In genomic region chr19:18658366-18658855, GRCh38 we compare ENCODE assay signal across 15 cellular contexts. TPM values are rescaled to one million over a fixed set of nuclear protein-coding genes. Genes with fewer than 3 reads are reported as not detected.
DNase-seq lines count a peak whose midpoint lies in the region; ATAC-seq and TF ChIP-seq lines count a peak whose summit lies in the region.
"Had no signal": no experiment of that assay in that cellular context is flagged by ENCODE, and none has a peak within 500 bp of the region (broad histone marks: within the 10 kb centered on the region; RNA-seq: fewer than 3 reads in every experiment).

No MANE protein-coding gene starts in this region.

- H3K27me3 ChIP-seq in GM23338 (ENCODE audit: insufficient read depth) (no peaks in the 10 kb centered on the region), lung (ENCODE audit: control insufficient read depth, insufficient read depth) (no peaks in the 10 kb centered on the region), stomach (no peaks in the 10 kb centered on the region), aorta (ENCODE audit: control insufficient read depth in 1 of 2, insufficient read depth in 2 of 2, low read length in 1 of 2) (no peaks in the 10 kb centered on the region)

- 0 out of 2 replicates have a peak, but pooled peaks cover 6% of the 10 kb centered on the region for H3F3A ChIP-seq in GM23338 (replicated peaks; ENCODE audit: low read depth)

- H3K9me3 ChIP-seq in lung (ENCODE audit: control insufficient read depth in 2 of 2, insufficient read depth in 1 of 2, low read length in 1 of 2), result no peaks in the 10 kb centered on the region
- no peaks in the 10 kb centered on the region for H3K9me3 ChIP-seq in stomach
- no peaks in the 10 kb centered on the region for H3K9me3 ChIP-seq in aorta (ENCODE audit: control insufficient read depth, low read length)

- 88 to 95% methylated on average over 4 of the region's 4 CpGs for WGBS in lung, 2 donors
- 88 to 93% (median 90%) methylated on average over 4 of the region's 4 CpGs for WGBS in stomach, 5 donors
- 84 to 87% methylated on average over 4 of the region's 4 CpGs for WGBS in aorta, 2 donors

- no peaks in the 10 kb centered on the region; the same call in 1 of the 2 replicates for H4K20me1 ChIP-seq in GM23338 (replicated peaks; ENCODE audit: insufficient read depth)

- no peaks in the 10 kb centered on the region for H3K79me2 ChIP-seq in GM23338 (replicated peaks; ENCODE audit: insufficient read depth)

- H3K27ac ChIP-seq in GM23338 (ENCODE audit: low read depth) (peak overlapping the region; percentile 59; the same call in 1 of the 2 replicates), angular gyrus (ENCODE audit: low read depth, low read length) (peak overlapping the region; percentile 74), lung (ENCODE audit: low read depth in 1 of 2, low read length in 1 of 2) (peak overlapping the region; percentile 9 to 26), stomach (peak overlapping the region in 4 of 5 donors; percentile 71 to 79 (median 78)), aorta (ENCODE audit: low read depth in 1 of 2, low read length in 2 of 2) (peak overlapping the region in 1 of 2 donors; percentile 11)
- H3K27ac ChIP-seq: C4-2B had no signal

- peaks cover 27% of the 10 kb centered on the region for H3K4me1 Mint-ChIP-seq in GM23338

- TF ChIP-seq POLR2A in stomach (IDR thresholded peaks at IDR 0.05), result no peak

- no peak for ATAC-seq in GM23338
- no peak for ATAC-seq in lung (ENCODE audit: insufficient read depth, low FRiP score)
- ATAC-seq in aorta (ENCODE audit: low FRiP score), result no peak
- ATAC-seq in HG03175 (IDR thresholded peaks at IDR 0.05; ENCODE audit: unreplicated experiment), result no peak

- H3K36me3 Mint-ChIP-seq in GM23338 (ENCODE audit: low read depth), result no peaks in the 10 kb centered on the region; the same call in 2 of the 3 replicates

- H3K4me3 Mint-ChIP-seq in GM23338, result no peak overlapping the region
- H3K4me3 Mint-ChIP-seq: activated CD4-positive, alpha-beta T cell treated with anti-CD3 and anti-CD28 coated beads, Interleukin-2, amount 10 ng/mL, durations not matched to agents 7 days and 5 days; activated T-helper 1 cell treated with anti-CD3 and anti-CD28 coated beads, Interleukin-12 subunit alpha, Interleukin-12 subunit beta, Interleukin-2, Interleukin-4 antibody, amounts not matched to agents 30 ng/mL and 10 ng/mL and 1 ng/mL, durations not matched to agents 14 hours and 24 hours and 36 hours had no signal

- DNase-seq in GM23338 (ENCODE audit: low spot score) (no peak), lung (ENCODE audit: low spot score) (no peak), stomach (no peak), SKM-1 treated with dmso at 0.1 percent for 144 hours (lab: John Stamatoyannopoulos, UW; ENCODE audit: unreplicated experiment) (no peak), aorta (no peak), glomerular visceral epithelial cell (ENCODE audit: extremely low spot score) (no peak)
- DNase-seq: activated CD4-positive, alpha-beta T cell treated with anti-CD3 and anti-CD28 coated beads, Interleukin-2, amount 10 ng/mL, durations not matched to agents 7 days and 5 days; GOT3; stimulated activated CD4-positive, alpha-beta T cell treated with anti-CD3 and anti-CD28 coated beads, Interleukin-1b, Interleukin-23, amount 100 ng/mL, for 48 hours; T-helper 1 cell had no signal

- no peaks in the 10 kb centered on the region for H3K9me3 Mint-ChIP-seq in GM23338
- H3K9me3 Mint-ChIP-seq: activated CD4-positive, alpha-beta T cell treated with anti-CD3 and anti-CD28 coated beads, Interleukin-2, amount 10 ng/mL, durations not matched to agents 7 days and 5 days; activated T-helper 1 cell treated with anti-CD3 and anti-CD28 coated beads, Interleukin-12 subunit alpha, Interleukin-12 subunit beta, Interleukin-2, Interleukin-4 antibody, amounts not matched to agents 30 ng/mL and 10 ng/mL and 1 ng/mL, durations not matched to agents 14 hours and 24 hours and 36 hours had no signal

- no peaks in the 10 kb centered on the region for H3K36me3 ChIP-seq in GM23338 (ENCODE audit: insufficient read depth)
- peaks cover 0 to 4% of the 10 kb centered on the region in 2 donors for H3K36me3 ChIP-seq in lung (ENCODE audit: control insufficient read depth in 2 of 2, insufficient read depth in 2 of 2, low read length in 2 of 2)
- no peaks in the 10 kb centered on the region for H3K36me3 ChIP-seq in stomach
- no peaks in the 10 kb centered on the region for H3K36me3 ChIP-seq in aorta (ENCODE audit: control insufficient read depth in 1 of 2, insufficient read depth in 2 of 2, low read length in 1 of 2)

- no peak for TF ChIP-seq EP300 in stomach (IDR thresholded peaks at IDR 0.05)

- H3K27me3 Mint-ChIP-seq in GM23338 (ENCODE audit: insufficient read depth, low read depth, poor library complexity), result peaks cover 16% of the 10 kb centered on the region
- H3K27me3 Mint-ChIP-seq: activated CD4-positive, alpha-beta T cell treated with anti-CD3 and anti-CD28 coated beads, Interleukin-2, amount 10 ng/mL, durations not matched to agents 7 days and 5 days had no signal

- intact Hi-C loops in stomach (cut with DNase I; ENCODE audit: low total_unique reads) (no loop called here), aorta (cut with DNase I) (no loop called here)

- TF ChIP-seq CTCF in GM23338 (conservative IDR thresholded peaks at IDR 0.05; ENCODE audit: low read depth in 2 of 2), result no peak
- TF ChIP-seq CTCF in lung (IDR thresholded peaks at IDR 0.05; ENCODE audit: control extremely low read depth, extremely low read depth), result no peak
- TF ChIP-seq CTCF in stomach (IDR thresholded peaks at IDR 0.05), result no peak

- H2AFZ ChIP-seq in GM23338, result no peak overlapping the region

- H3K4me1 ChIP-seq in GM23338 (ENCODE audit: insufficient read depth), result no peaks in the 10 kb centered on the region
- H3K4me1 ChIP-seq in lung (ENCODE audit: control insufficient read depth in 2 of 2, insufficient read depth in 2 of 2, low read length in 2 of 2), result peaks cover 0 to 9% of the 10 kb centered on the region in 2 donors
- H3K4me1 ChIP-seq in stomach, result peaks cover 5 to 54% (median 35%) of the 10 kb centered on the region in 4 donors
- H3K4me1 ChIP-seq in aorta (ENCODE audit: control insufficient read depth in 1 of 2, insufficient read depth in 2 of 2, low read length in 2 of 2), result no peaks in the 10 kb centered on the region

- H3K4me2 ChIP-seq in GM23338, result no peak overlapping the region

- no peak overlapping the region for H3K27ac Mint-ChIP-seq in GM23338
- H3K27ac Mint-ChIP-seq: activated T-helper 1 cell treated with anti-CD3 and anti-CD28 coated beads, Interleukin-12 subunit alpha, Interleukin-12 subunit beta, Interleukin-2, Interleukin-4 antibody, amounts not matched to agents 30 ng/mL and 10 ng/mL and 1 ng/mL, durations not matched to agents 14 hours and 24 hours and 36 hours had no signal

- H3K4me3 ChIP-seq in GM23338, result no peak overlapping the region
- H3K4me3 ChIP-seq in lung, result no peak overlapping the region
- H3K4me3 ChIP-seq in stomach, result no peak overlapping the region
- no peak overlapping the region for H3K4me3 ChIP-seq in aorta (ENCODE audit: low read length in 2 of 2)

- 0 out of 2 replicates have a peak, but pooled peaks cover 6% of the 10 kb centered on the region for H3K9me2 ChIP-seq in GM23338 (ENCODE audit: insufficient read depth)

RNA-seq across cellular contexts. Expression of gene KLHL26, which starts 21.6 kb away (rescaled TPM):
- total RNA-seq in GM23338 (2014; rRNA removed; shearing (Covaris generic)), result 11.2 and 13.7 TPM in 2 replicates
- polyA plus RNA-seq in GM23338 (2016; fragmentation: Nextera tagmentation; extraction: Ambion mirVana) (3.6 and 6.4 TPM in 2 replicates), lung (1 to 10 TPM; 4.1 to 5.9 TPM), stomach (1 to 10 TPM; 3.2 to 4.4 (median 3.7) TPM), aorta (1 to 10 TPM; 1.9 to 7.1 TPM)
- total RNA-seq in lung (10 to 100 TPM; 11.0 to 18.0 TPM), stomach (10 to 100 TPM in 2 of 5 donors, 1 to 10 TPM in 3; 1.2 to 45.1 (median 7.0) TPM), aorta (10 to 100 TPM; 12.1 to 19.2 TPM)

RNA-seq across cellular contexts. Expression of gene CRTC1, which starts 25.1 kb away (rescaled TPM):
- 5.4 and 7.1 TPM in 2 replicates for total RNA-seq in GM23338 (2014; rRNA removed; shearing (Covaris generic))
- polyA plus RNA-seq in GM23338 (2016; fragmentation: Nextera tagmentation; extraction: Ambion mirVana) (6.7 and 8.4 TPM in 2 replicates), lung (1 to 10 TPM; 5.8 to 8.7 TPM), stomach (1 to 10 TPM; 4.6 to 8.4 (median 4.6) TPM), aorta (10 to 100 TPM in 1 of 2 donors, 1 to 10 TPM in 1; 3.6 to 11.9 TPM)
- total RNA-seq in lung (10 to 100 TPM in 1 of 2 donors, 1 to 10 TPM in 1; 4.2 to 16.0 TPM), stomach (10 to 100 TPM in 1 of 5 donors, 1 to 10 TPM in 3, not detected in 1; 4.2 to 28.0 (median 4.7) TPM), aorta (10 to 100 TPM in 1 of 2 donors, 1 to 10 TPM in 1; 9.5 to 16.5 TPM)

RNA-seq across cellular contexts. Expression of gene TMEM59L, which starts 45.7 kb away (rescaled TPM):
- 6.8 and 9.8 TPM in 2 replicates for total RNA-seq in GM23338 (2014; rRNA removed; shearing (Covaris generic))
- polyA plus RNA-seq in GM23338 (2016; fragmentation: Nextera tagmentation; extraction: Ambion mirVana), result 15.7 and 16.2 TPM in 2 replicates
- total RNA-seq in lung, result 1 to 10 TPM; 1.7 to 2.8 TPM
- 1 to 10 TPM in 1 of 2 donors, under 1 TPM in 1; 0.49 to 1.1 TPM for polyA plus RNA-seq in lung
- 1 to 10 TPM in 2 of 5 donors, not detected in 3; 1.8 to 4.7 TPM for total RNA-seq in stomach
- 1 to 10 TPM in 1 of 3 donors, under 1 TPM in 1, not detected in 1; 0.25 to 3.7 TPM for polyA plus RNA-seq in stomach
- total RNA-seq in aorta, result 1 to 10 TPM in 1 of 2 donors, under 1 TPM in 1; 0.97 to 8.9 TPM
- 1 to 10 TPM; 3.0 to 8.5 TPM for polyA plus RNA-seq in aorta

RNA-seq across cellular contexts. Expression of gene CRLF1, which starts 51.8 kb away (rescaled TPM):
- 17.1 and 18.1 TPM in 2 replicates for total RNA-seq in GM23338 (2014; rRNA removed; shearing (Covaris generic))
- polyA plus RNA-seq in GM23338 (2016; fragmentation: Nextera tagmentation; extraction: Ambion mirVana) (19.7 and 22.9 TPM in 2 replicates), lung (10 to 100 TPM; 12.8 to 48.2 TPM), stomach (10 to 100 TPM; 12.3 to 15.9 (median 14.2) TPM), aorta (1,000 to 10,000 TPM in 1 of 2 donors, 100 to 1,000 TPM in 1; 317 to 1,029 TPM)
- total RNA-seq in lung (10 to 100 TPM; 13.3 to 36.9 TPM), stomach (10 to 100 TPM in 1 of 5 donors, 1 to 10 TPM in 3, not detected in 1; 2.6 to 12.6 (median 5.6) TPM), aorta (10 to 100 TPM; 34.3 to 92.5 TPM)
- total RNA-seq: activated CD4-positive, alpha-beta T cell treated with anti-CD3 and anti-CD28 coated beads, Interleukin-2, amount 10 ng/mL, durations not matched to agents 7 days and 5 days; activated T-helper 1 cell treated with anti-CD3 and anti-CD28 coated beads, Interleukin-12 subunit alpha, Interleukin-12 subunit beta, Interleukin-2, Interleukin-4 antibody, amounts not matched to agents 30 ng/mL and 10 ng/mL and 1 ng/mL, durations not matched to agents 14 hours and 24 hours and 36 hours; fibroblast of villous mesenchyme had no signal
